36 cellular contexts compared by ENCODE assay signal in the genomic region with DNA sequence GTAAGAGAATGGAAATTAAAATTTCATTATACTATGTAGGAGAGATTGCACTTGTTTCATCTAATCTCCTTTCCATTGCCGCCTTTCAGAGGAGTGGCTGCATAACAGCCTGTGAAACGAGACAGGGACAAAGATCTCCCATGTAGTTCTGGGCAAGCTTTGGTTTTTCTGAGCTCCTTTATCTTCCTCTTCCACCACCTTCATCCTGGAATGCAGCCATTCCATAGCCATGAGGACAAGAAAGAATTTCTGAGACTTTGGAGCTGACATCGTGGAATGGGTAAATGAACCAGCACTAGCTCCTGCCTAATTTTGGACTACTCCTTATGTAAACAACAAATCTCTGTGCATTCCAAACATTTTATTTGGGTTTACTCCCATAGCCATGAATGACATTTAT.
"Had no signal": no experiment of that assay in that cellular context is flagged by ENCODE, and none has a peak within 500 bp of the region (broad histone marks: within the 10 kb centered on the region; RNA-seq: fewer than 3 reads in every experiment).

No MANE protein-coding gene starts in this region.

- H3K27me3 Mint-ChIP-seq: activated B cell treated with CpG ODN at 0.5 μM for 24 hours; activated CD4-positive, alpha-beta memory T cell treated with anti-CD3 and anti-CD28 coated beads for 36 hours; activated CD4-positive, alpha-beta T cell treated with anti-CD3 and anti-CD28 coated beads, Interleukin-2, amount 10 ng/mL, durations not matched to agents 24 days and 14 days; activated CD8-positive, alpha-beta T cell treated with anti-CD3 and anti-CD28 coated beads for 36 hours; activated naive CD8-positive, alpha-beta T cell treated with anti-CD3 and anti-CD28 coated beads for 36 hours; activated T-helper 17 cell treated with anti-CD3 and anti-CD28 coated beads, Interleukin-2, amount 50 U/mL, for 72 hours had no signal

- H3K4me3 ChIP-seq: adrenal gland, body of pancreas, breast epithelium had no signal

- H3K4me1 ChIP-seq: adrenal gland, body of pancreas, breast epithelium had no signal

- H3K9me3 Mint-ChIP-seq: activated B cell treated with CpG ODN at 0.5 μM for 24 hours; activated CD4-positive, alpha-beta memory T cell treated with anti-CD3 and anti-CD28 coated beads for 36 hours; activated CD4-positive, alpha-beta T cell treated with anti-CD3 and anti-CD28 coated beads, Interleukin-2, amount 10 ng/mL, durations not matched to agents 24 days and 14 days; activated CD8-positive, alpha-beta T cell treated with anti-CD3 and anti-CD28 coated beads for 36 hours; activated naive CD4-positive, alpha-beta T cell treated with anti-CD3 and anti-CD28 coated beads for 36 hours; activated naive CD4-positive, alpha-beta T cell treated with anti-CD3 and anti-CD28 coated beads, Interleukin-2, amount 50 U/mL, for 72 hours; activated naive CD8-positive, alpha-beta T cell treated with anti-CD3 and anti-CD28 coated beads for 36 hours; activated T-cell treated with anti-CD3 and anti-CD28 coated beads, Interleukin-2, amount 50 U/mL, for 4 hours; activated T-helper 1 cell treated with anti-CD3 and anti-CD28 coated beads, Interleukin-12 subunit alpha, Interleukin-12 subunit beta, Interleukin-2, Interleukin-4 antibody, amounts not matched to agents 30 ng/mL and 10 ng/mL and 1 ng/mL, durations not matched to agents 14 hours and 24 hours and 36 hours; activated T-helper 17 cell treated with anti-CD3 and anti-CD28 coated beads, Interleukin-2, amount 50 U/mL, for 72 hours; T-helper 1 cell treated with Interleukin-12 subunit alpha and Interleukin-12 subunit beta and Interleukin-4 antibody, amounts not matched to agents 30 μg/mL and 1 μg/mL, for 36 hours; T-helper 2 cell treated with Interferon-gamma antibody and Interleukin-4, amounts not matched to agents 5 μg/mL and 100 μg/mL, for 36 hours had no signal

- H3K27ac Mint-ChIP-seq: activated B cell treated with CpG ODN at 0.5 μM for 24 hours; activated CD4-positive, alpha-beta memory T cell treated with anti-CD3 and anti-CD28 coated beads for 36 hours; activated CD4-positive, alpha-beta T cell treated with anti-CD3 and anti-CD28 coated beads, Interleukin-2, amount 10 ng/mL, durations not matched to agents 24 days and 14 days; activated CD8-positive, alpha-beta T cell treated with anti-CD3 and anti-CD28 coated beads for 36 hours; activated naive CD4-positive, alpha-beta T cell treated with anti-CD3 and anti-CD28 coated beads for 36 hours; activated naive CD4-positive, alpha-beta T cell treated with anti-CD3 and anti-CD28 coated beads, Interleukin-2, amount 50 U/mL, for 72 hours; activated naive CD8-positive, alpha-beta T cell treated with anti-CD3 and anti-CD28 coated beads for 36 hours; activated T-cell treated with anti-CD3 and anti-CD28 coated beads, Interleukin-2, amount 50 U/mL, for 72 hours; activated T-helper 1 cell treated with anti-CD3 and anti-CD28 coated beads, Interleukin-12 subunit alpha, Interleukin-12 subunit beta, Interleukin-2, Interleukin-4 antibody, amounts not matched to agents 30 ng/mL and 10 ng/mL and 1 ng/mL, durations not matched to agents 14 hours and 24 hours and 36 hours; activated T-helper 17 cell treated with anti-CD3 and anti-CD28 coated beads, Interleukin-2, amount 50 U/mL, for 72 hours; T-helper 1 cell treated with Interleukin-12 subunit alpha and Interleukin-12 subunit beta and Interleukin-4 antibody, amounts not matched to agents 30 μg/mL and 1 μg/mL, for 36 hours; T-helper 2 cell treated with Interferon-gamma antibody and Interleukin-4, amounts not matched to agents 5 μg/mL and 100 μg/mL, for 36 hours had no signal

- H3K27ac ChIP-seq: adrenal gland, body of pancreas, brain microvascular endothelial cell, breast epithelium, VCaP had no signal

- H3K4me1 Mint-ChIP-seq: activated B cell treated with CpG ODN at 0.5 μM for 24 hours; activated CD4-positive, alpha-beta T cell treated with anti-CD3 and anti-CD28 coated beads, Interleukin-2, amount 10 ng/mL, durations not matched to agents 24 days and 14 days; activated T-helper 17 cell treated with anti-CD3 and anti-CD28 coated beads, Interleukin-2, amount 50 U/mL, for 72 hours had no signal

- H3K4me3 Mint-ChIP-seq: activated B cell treated with CpG ODN at 0.5 μM for 24 hours; activated CD4-positive, alpha-beta memory T cell treated with anti-CD3 and anti-CD28 coated beads for 36 hours; activated CD4-positive, alpha-beta T cell treated with anti-CD3 and anti-CD28 coated beads, Interleukin-2, amount 10 ng/mL, durations not matched to agents 24 days and 14 days; activated CD8-positive, alpha-beta T cell treated with anti-CD3 and anti-CD28 coated beads for 36 hours; activated naive CD4-positive, alpha-beta T cell treated with anti-CD3 and anti-CD28 coated beads for 36 hours; activated naive CD8-positive, alpha-beta T cell treated with anti-CD3 and anti-CD28 coated beads for 36 hours; activated T-cell treated with anti-CD3 and anti-CD28 coated beads, Interleukin-2, amount 50 U/mL, for 4 hours; activated T-cell treated with anti-CD3 and anti-CD28 coated beads, Interleukin-2, amount 50 U/mL, for 72 hours; activated T-helper 1 cell treated with anti-CD3 and anti-CD28 coated beads, Interleukin-12 subunit alpha, Interleukin-12 subunit beta, Interleukin-2, Interleukin-4 antibody, amounts not matched to agents 30 ng/mL and 10 ng/mL and 1 ng/mL, durations not matched to agents 14 hours and 24 hours and 36 hours; activated T-helper 17 cell treated with anti-CD3 and anti-CD28 coated beads, Interleukin-2, amount 50 U/mL, for 72 hours; T-helper 1 cell treated with Interleukin-12 subunit alpha and Interleukin-12 subunit beta and Interleukin-4 antibody, amounts not matched to agents 30 μg/mL and 1 μg/mL, for 36 hours; T-helper 2 cell treated with Interferon-gamma antibody and Interleukin-4, amounts not matched to agents 5 μg/mL and 100 μg/mL, for 36 hours had no signal

- H3K36me3 Mint-ChIP-seq: activated CD4-positive, alpha-beta memory T cell treated with anti-CD3 and anti-CD28 coated beads for 36 hours; activated naive CD4-positive, alpha-beta T cell treated with anti-CD3 and anti-CD28 coated beads, Interleukin-2, amount 50 U/mL, for 72 hours; activated naive CD8-positive, alpha-beta T cell treated with anti-CD3 and anti-CD28 coated beads for 36 hours had no signal

- FAIRE-seq: TTC549 had no signal

- H3K9me3 ChIP-seq: adrenal gland, body of pancreas, breast epithelium had no signal

- H3K27me3 ChIP-seq: adrenal gland, body of pancreas, brain microvascular endothelial cell, breast epithelium had no signal

- H3K36me3 ChIP-seq: adrenal gland, brain microvascular endothelial cell, breast epithelium had no signal

- DNase-seq: activated B cell treated with CpG ODN at 0.5 μM for 24 hours; activated CD4-positive, alpha-beta memory T cell treated with anti-CD3 and anti-CD28 coated beads for 36 hours; activated CD4-positive, alpha-beta T cell treated with anti-CD3 and anti-CD28 coated beads for 4 hours; activated CD4-positive, alpha-beta T cell treated with anti-CD3 and anti-CD28 coated beads, Interleukin-2, amount 10 ng/mL, durations not matched to agents 24 days and 14 days; activated CD4-positive, alpha-beta T cell treated with anti-CD3 and anti-CD28 coated beads, Interleukin-2, amount 50 U/mL, for 1 hour; activated CD4-positive, alpha-beta T cell treated with anti-CD3 and anti-CD28 coated beads, Interleukin-2, amount 50 U/mL, for 4 hours; activated CD4-positive, CD25-positive, alpha-beta regulatory T cell treated with anti-CD3 and anti-CD28 coated beads, Interleukin-2, amount 50 U/mL, for 72 hours; activated CD8-positive, alpha-beta memory T cell treated with anti-CD3 and anti-CD28 coated beads, Interleukin-2, amount 50 U/mL, for 4 hours; activated CD8-positive, alpha-beta T cell treated with anti-CD3 and anti-CD28 coated beads for 36 hours; activated effector memory CD4-positive, alpha-beta T cell treated with anti-CD3 and anti-CD28 coated beads, Interleukin-2, amount 50 U/mL, for 16 hours; activated gamma-delta T cell treated with Interleukin-2 at 50 U/mL for 16 hours; activated naive CD4-positive, alpha-beta T cell; activated naive CD4-positive, alpha-beta T cell treated with anti-CD3 and anti-CD28 coated beads for 36 hours; activated naive CD4-positive, alpha-beta T cell treated with anti-CD3 and anti-CD28 coated beads, Interleukin-2, amount 50 U/mL, for 16 hours; activated naive CD8-positive, alpha-beta T cell treated with anti-CD3 and anti-CD28 coated beads for 36 hours; activated T-cell treated with anti-CD3 and anti-CD28 coated beads for 4 hours; activated T-cell treated with anti-CD3 and anti-CD28 coated beads, Interleukin-2, amount 50 U/mL, for 1 hour; activated T-cell treated with anti-CD3 and anti-CD28 coated beads, Interleukin-2, amount 50 U/mL, for 4 hours; activated T-cell treated with anti-CD3 and anti-CD28 coated beads, Interleukin-2, amount 50 U/mL, for 72 hours; adrenal gland; amniotic stem cell; aorta; body of pancreas; brain microvascular endothelial cell; central memory CD4-positive, alpha-beta T cell; T-helper 1 cell; T-helper 2 cell; T-helper 9 cell had no signal
